17 cellular contexts compared by ENCODE assay signal in genomic region chr5:158135682-158136176, GRCh38.
DNase-seq lines count a peak whose midpoint lies in the region; ATAC-seq, FAIRE-seq and TF ChIP-seq lines count a peak whose summit lies in the region.
"Had no signal": no experiment of that assay in that cellular context is flagged by ENCODE, and none has a peak within 500 bp of the region (broad histone marks: within the 10 kb centered on the region; RNA-seq: fewer than 3 reads in every experiment).

No MANE protein-coding gene starts in this region.

- no peak for FAIRE-seq in RCC 7860 (lab: Jason Lieb, UNC)
- FAIRE-seq: endometrium, kidney had no signal

- H3K4me1 ChIP-seq in HAP-1 (no peaks in the 10 kb centered on the region), prostate gland (replicated peaks) (no peaks in the 10 kb centered on the region)
- H3K4me1 ChIP-seq: Peyer's patch had no signal

- DNase-seq in HAP-1 (ENCODE audit: low spot score in 2 of 2), result peak; percentile 8 to 32
- DNase-seq in NCI-H2107 treated with DMSO at 0.1 percent for 48 hours (lab: John Stamatoyannopoulos, UW; ENCODE audit: unreplicated experiment), result peak; percentile 80
- peak; percentile 89 for DNase-seq in ecto neural progenitor cell (ENCODE audit: low spot score)
- peak; percentile 41 for DNase-seq in neural crest cell (ENCODE audit: low read depth, low spot score)
- no peak for DNase-seq in DMS53 (lab: John Stamatoyannopoulos, UW)
- DNase-seq in RCC 7860 (ENCODE audit: low spot score), result no peak
- DNase-seq in prostate gland (ENCODE audit: low spot score), result no peak
- DNase-seq: activated CD4-positive, CD25-positive, alpha-beta regulatory T cell treated with anti-CD3 and anti-CD28 coated beads, Interleukin-2, amount 50 U/mL, for 72 hours; AML-193; foreskin melanocyte; kidney; NCI-H446 treated with DMSO at 0.1 percent for 48 hours; Peyer's patch had no signal

- TF ChIP-seq POLR2A in prostate gland (IDR thresholded peaks at IDR 0.05), result no peak

- no peak overlapping the region for H3K4me3 Mint-ChIP-seq in neural crest cell
- H3K4me3 Mint-ChIP-seq: activated naive CD8-positive, alpha-beta T cell had no signal

- WGBS in prostate gland, result 70% methylated on average over 4 of the region's 4 CpGs

- H3K27me3 ChIP-seq in HAP-1 (ENCODE audit: low read depth) (no peaks in the 10 kb centered on the region), prostate gland (replicated peaks; ENCODE audit: insufficient read depth) (no peaks in the 10 kb centered on the region)
- H3K27me3 ChIP-seq: cardiac muscle cell, Peyer's patch had no signal

- TF ChIP-seq CTCF in neural crest cell (conservative IDR thresholded peaks at IDR 0.05) (no peak), prostate gland (IDR thresholded peaks at IDR 0.05) (no peak)

- H3K4me3 ChIP-seq in HAP-1, result no peak overlapping the region
- no peak overlapping the region for H3K4me3 ChIP-seq in prostate gland
- H3K4me3 ChIP-seq: cardiac muscle cell, Peyer's patch had no signal

- H3K36me3 ChIP-seq in HAP-1 (replicated peaks) (no peaks in the 10 kb centered on the region), prostate gland (no peaks in the 10 kb centered on the region)
- H3K36me3 ChIP-seq: cardiac muscle cell, Peyer's patch had no signal

- H3K9me3 ChIP-seq in HAP-1, result no peaks in the 10 kb centered on the region
- H3K9me3 ChIP-seq in prostate gland, result no peaks in the 10 kb centered on the region
- H3K9me3 ChIP-seq: Peyer's patch had no signal

- peaks cover 43% of the 10 kb centered on the region for H3K4me1 Mint-ChIP-seq in neural crest cell

- intact Hi-C loops in prostate gland (cut with DNase I), result no loop called here

- H3K27me3 Mint-ChIP-seq in neural crest cell (ENCODE audit: low read depth), result peaks cover 33% of the 10 kb centered on the region
- H3K27me3 Mint-ChIP-seq: activated naive CD8-positive, alpha-beta T cell had no signal

- ATAC-seq in HG03442 (IDR thresholded peaks at IDR 0.05; ENCODE audit: unreplicated experiment), result no peak

- no peak overlapping the region for H3K27ac ChIP-seq in prostate gland
- H3K27ac ChIP-seq: cardiac muscle cell, Peyer's patch had no signal

- in situ Hi-C loops in HAP-1 (cut with MboI; ENCODE audit: low sequenced_read_pairs), result no loop called here

- H3K27ac Mint-ChIP-seq in neural crest cell (ENCODE audit: unreplicated experiment), result no peak overlapping the region
- H3K27ac Mint-ChIP-seq: activated naive CD8-positive, alpha-beta T cell had no signal

- H3K36me3 Mint-ChIP-seq in neural crest cell (ENCODE audit: low read depth), result peaks cover 2% of the 10 kb centered on the region
- H3K36me3 Mint-ChIP-seq: activated naive CD8-positive, alpha-beta T cell had no signal

- H3K9me3 Mint-ChIP-seq in neural crest cell, result peaks cover 8% of the 10 kb centered on the region

Comparison
In these comparisons a context has a peak if more than half of its experiments do, and no peak if none do; other contexts are left out.
1. DNase-seq: peak in HAP-1 (2 of 2), NCI-H2107 treated with DMSO at 0.1 percent for 48 hours (single experiment), ecto neural progenitor cell (single experiment) and neural crest cell (single experiment); none in DMS53 (single experiment), RCC 7860 (single experiment) and prostate gland (single experiment).